19 cellular contexts compared by ENCODE assay signal in genomic region chr3:130700541-130700940, GRCh38. TPM values are rescaled to one million over a fixed set of nuclear protein-coding genes. Genes with fewer than 3 reads are reported as not detected.
DNase-seq lines count a peak whose midpoint lies in the region; ATAC-seq and FAIRE-seq lines count a peak whose summit lies in the region.
"Had no signal": no experiment of that assay in that cellular context is flagged by ENCODE, and none has a peak within 500 bp of the region (broad histone marks: within the 10 kb centered on the region; RNA-seq: fewer than 3 reads in every experiment).

No MANE protein-coding gene starts in this region.

- no peak for FAIRE-seq in HTR-8/SVneo (lab: Jason Lieb, UNC)
- FAIRE-seq: GM12878, HepG2 had no signal

- H3K36me3 ChIP-seq in MG63 (peaks cover 66% of the 10 kb centered on the region), H7 (replicated peaks; ENCODE audit: control insufficient read depth, insufficient read depth, low read length) (peaks cover 2% of the 10 kb centered on the region)

- CTCF ChIA-PET in activated naive CD4-positive, alpha-beta T cell treated with anti-CD3 and anti-CD28 coated beads, Interleukin-2, amount 10 ng/mL, durations not matched to agents 7 days and 5 days (lab: Charles Lee), result interaction anchor here (0.8 to 3.7 kb wide), 2 partner anchors 59 to 193 kb away, joined by 3 to 27 read pairs; partner anchors contain the start of gene ATP2C1

- DNase-seq in MG63 (peak; percentile 15), dermis blood vessel endothelial cell (peak; percentile 98), left cardiac atrium (peak; percentile 34), sciatic nerve (ENCODE audit: low spot score) (no peak), HuH-7.5 (ENCODE audit: low spot score) (no peak), HTR-8/SVneo (ENCODE audit: insufficient read length, low spot score) (no peak), H7 (no peak)
- no peak for DNase-seq in activated naive CD4-positive, alpha-beta T cell treated with anti-CD3 and anti-CD28 coated beads, Interleukin-2, amount 10 ng/mL, durations not matched to agents 7 days and 5 days
- DNase-seq: activated CD4-positive, alpha-beta T cell treated with anti-CD3 and anti-CD28 coated beads for 4 hours; activated CD8-positive, alpha-beta memory T cell treated with anti-CD3 and anti-CD28 coated beads, Interleukin-2, amount 50 U/mL, for 4 hours; activated naive CD4-positive, alpha-beta T cell; lower lobe of right lung; PC-9; stimulated activated CD4-positive, alpha-beta T cell treated with anti-CD3 and anti-CD28 coated beads, Interleukin-15, amount 100 ng/mL, for 24 hours; stimulated activated naive B cell treated with anti-CD40 and anti-IgM and Interleukin-4, amounts not matched to agents 10 μg/mL and 1 μg/mL and 100 μg/mL, for 72 hours; upper lobe of left lung had no signal

- intact Hi-C loops in left cardiac atrium (cut with DNase I) (no loop called here), sciatic nerve (cut with DNase I) (no loop called here)

- peak; percentile 55 to 88 for ATAC-seq in left cardiac atrium
- ATAC-seq in sciatic nerve, result peak; percentile 68
- ATAC-seq: lower lobe of right lung; stimulated activated naive B cell treated with anti-CD40 and anti-IgM and Interleukin-4, amounts not matched to agents 10 μg/mL and 1 μg/mL and 100 μg/mL, for 72 hours had no signal

- H3K9me3 Mint-ChIP-seq in activated naive CD4-positive, alpha-beta T cell treated with anti-CD3 and anti-CD28 coated beads, Interleukin-2, amount 10 ng/mL, durations not matched to agents 7 days and 5 days, result no peaks in the 10 kb centered on the region
- H3K9me3 Mint-ChIP-seq: naive thymus-derived CD8-positive, alpha-beta T cell; stimulated activated naive B cell treated with anti-CD40 and anti-IgM and Interleukin-4, amounts not matched to agents 10 μg/mL and 1 μg/mL and 100 μg/mL, for 72 hours had no signal

- peaks cover 18% of the 10 kb centered on the region for H3K36me3 Mint-ChIP-seq in activated naive CD4-positive, alpha-beta T cell treated with anti-CD3 and anti-CD28 coated beads, Interleukin-2, amount 10 ng/mL, durations not matched to agents 7 days and 5 days

- H3K27me3 Mint-ChIP-seq in activated naive CD4-positive, alpha-beta T cell treated with anti-CD3 and anti-CD28 coated beads, Interleukin-2, amount 10 ng/mL, durations not matched to agents 7 days and 5 days, result no peaks in the 10 kb centered on the region
- H3K27me3 Mint-ChIP-seq: naive thymus-derived CD8-positive, alpha-beta T cell; stimulated activated naive B cell treated with anti-CD40 and anti-IgM and Interleukin-4, amounts not matched to agents 10 μg/mL and 1 μg/mL and 100 μg/mL, for 72 hours had no signal

- H3K27me3 ChIP-seq in MG63 (no peaks in the 10 kb centered on the region), H7 (ENCODE audit: control insufficient read depth, insufficient read depth, low read length) (no peaks in the 10 kb centered on the region)
- H3K27me3 ChIP-seq: upper lobe of left lung had no signal

- no peak overlapping the region for H3K4me3 Mint-ChIP-seq in activated naive CD4-positive, alpha-beta T cell treated with anti-CD3 and anti-CD28 coated beads, Interleukin-2, amount 10 ng/mL, durations not matched to agents 7 days and 5 days
- H3K4me3 Mint-ChIP-seq: naive thymus-derived CD8-positive, alpha-beta T cell; stimulated activated naive B cell treated with anti-CD40 and anti-IgM and Interleukin-4, amounts not matched to agents 10 μg/mL and 1 μg/mL and 100 μg/mL, for 72 hours had no signal

- H3K4me3 ChIP-seq in MG63, result no peak overlapping the region
- no peak overlapping the region for H3K4me3 ChIP-seq in H7 (ENCODE audit: insufficient read depth, low read depth, low read length)
- H3K4me3 ChIP-seq: GM12878, lower lobe of right lung, PC-9, upper lobe of left lung had no signal

- H3K4me1 Mint-ChIP-seq in activated naive CD4-positive, alpha-beta T cell treated with anti-CD3 and anti-CD28 coated beads, Interleukin-2, amount 10 ng/mL, durations not matched to agents 7 days and 5 days, result no peaks in the 10 kb centered on the region
- H3K4me1 Mint-ChIP-seq: stimulated activated naive B cell treated with anti-CD40 and anti-IgM and Interleukin-4, amounts not matched to agents 10 μg/mL and 1 μg/mL and 100 μg/mL, for 72 hours had no signal

- no peak overlapping the region for H3K27ac Mint-ChIP-seq in activated naive CD4-positive, alpha-beta T cell treated with anti-CD3 and anti-CD28 coated beads, Interleukin-2, amount 10 ng/mL, durations not matched to agents 7 days and 5 days
- H3K27ac Mint-ChIP-seq: stimulated activated naive B cell treated with anti-CD40 and anti-IgM and Interleukin-4, amounts not matched to agents 10 μg/mL and 1 μg/mL and 100 μg/mL, for 72 hours had no signal

- H3K9me3 ChIP-seq in MG63, result peaks cover 5% of the 10 kb centered on the region; the same call in 1 of the 2 replicates
- H3K9me3 ChIP-seq: lower lobe of right lung, upper lobe of left lung had no signal

RNA-seq across cellular contexts. Expression of gene PIK3R4, which starts 46.1 kb away (rescaled TPM):
- 7.3 and 18.3 TPM in 2 replicates for total RNA-seq in MG63 (2014; rRNA removed; shearing (Covaris generic); ENCODE audit: low replicate concordance)
- total RNA-seq in dermis blood vessel endothelial cell (33.7 and 48.8 TPM in 2 replicates), left cardiac atrium (10 to 100 TPM; 15.4 to 16.4 TPM), sciatic nerve (31.8 TPM)
- total RNA-seq in H7 (2014; rRNA removed; shearing (Covaris generic)), result 41.1 and 45.9 TPM in 2 replicates

Comparison
In these comparisons a context has a peak if more than half of its experiments do, and no peak if none do; other contexts are left out.
1. DNase-seq: peak in MG63 (single experiment), dermis blood vessel endothelial cell (single experiment) and left cardiac atrium (single experiment); none in sciatic nerve (single experiment), HuH-7.5 (single experiment), activated naive CD4-positive, alpha-beta T cell treated with anti-CD3 and anti-CD28 coated beads, Interleukin-2, amount 10 ng/mL, durations not matched to agents 7 days and 5 days (single experiment), HTR-8/SVneo (single experiment) and H7 (single experiment).